Comparison of ENCODE assay signal across 12 cellular contexts in the genomic region with DNA sequence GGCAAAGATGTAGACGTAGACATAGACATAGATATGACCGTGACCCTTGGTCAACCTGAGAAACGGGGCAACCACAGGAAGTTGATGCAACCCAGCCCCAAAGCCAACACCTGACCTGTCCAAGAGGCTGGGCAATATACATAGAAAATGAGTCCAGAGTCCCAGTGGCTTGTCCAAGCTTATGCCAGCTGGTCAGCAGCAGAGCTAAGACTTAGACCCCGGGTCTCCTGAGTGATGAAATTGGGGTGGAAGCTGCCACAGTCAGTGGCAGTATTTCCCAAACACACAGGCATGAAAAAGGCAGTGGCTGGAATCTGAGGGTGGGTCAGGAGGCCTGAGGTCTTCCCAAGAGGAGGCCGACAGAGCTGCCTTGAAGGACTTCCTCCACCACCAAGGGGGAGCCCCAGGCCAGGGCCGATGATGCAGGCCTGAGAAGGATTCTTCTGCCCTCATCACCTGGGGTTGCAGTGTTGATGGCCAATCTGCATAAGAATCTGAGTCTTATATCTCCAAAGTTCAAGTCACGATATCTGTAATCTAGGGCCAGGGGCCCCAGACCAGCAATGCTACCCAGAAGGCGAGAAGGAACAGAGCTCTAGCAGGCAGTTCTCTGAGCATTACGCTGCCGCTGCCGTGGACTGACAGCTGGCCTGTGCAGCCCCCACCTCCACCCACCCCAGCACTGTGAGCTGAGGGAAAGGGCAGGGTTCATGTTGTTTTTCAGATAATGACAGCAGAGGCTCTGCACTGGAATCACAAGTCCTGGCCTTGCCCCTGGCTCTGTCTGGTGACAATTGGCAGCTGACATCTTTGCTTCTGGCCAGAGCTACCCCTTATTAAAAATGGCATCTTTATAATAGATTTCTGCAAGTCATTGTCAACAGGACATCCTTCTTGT.
DNase-seq lines count a peak whose midpoint lies in the region; ATAC-seq, FAIRE-seq and TF ChIP-seq lines count a peak whose summit lies in the region.
"Had no signal": no experiment of that assay in that cellular context is flagged by ENCODE, and none has a peak within 500 bp of the region (broad histone marks: within the 10 kb centered on the region; RNA-seq: fewer than 3 reads in every experiment).

No MANE protein-coding gene starts in this region.

- peaks cover 0 to 2% of the 10 kb centered on the region in 2 donors for H3K27me3 ChIP-seq in small intestine (ENCODE audit: control insufficient read depth in 2 of 2, insufficient read depth in 2 of 2, low read length in 2 of 2)
- H3K27me3 ChIP-seq: thyroid gland had no signal

- no peaks in the 10 kb centered on the region for H3K9me3 Mint-ChIP-seq in WTC11
- H3K9me3 Mint-ChIP-seq in activated T-helper 1 cell treated with anti-CD3 and anti-CD28 coated beads, Interleukin-12 subunit alpha, Interleukin-12 subunit beta, Interleukin-2, Interleukin-4 antibody, amounts not matched to agents 30 ng/mL and 10 ng/mL and 1 ng/mL, durations not matched to agents 14 hours and 24 hours and 36 hours: no peaks in the 10 kb centered on the region
- H3K9me3 Mint-ChIP-seq: H9 had no signal

- H3K4me3 Mint-ChIP-seq in WTC11: no peak overlapping the region
- no peak overlapping the region for H3K4me3 Mint-ChIP-seq in activated T-helper 1 cell treated with anti-CD3 and anti-CD28 coated beads, Interleukin-12 subunit alpha, Interleukin-12 subunit beta, Interleukin-2, Interleukin-4 antibody, amounts not matched to agents 30 ng/mL and 10 ng/mL and 1 ng/mL, durations not matched to agents 14 hours and 24 hours and 36 hours
- H3K4me3 Mint-ChIP-seq: H9 had no signal

- DNase-seq in HuH-7.5 (ENCODE audit: low spot score) (peak; percentile 58), WTC11 (ENCODE audit: low spot score) (no peak), small intestine (peak; percentile 52), foreskin fibroblast (no peak), left colon (no peak)
- no peak for DNase-seq in activated T-helper 1 cell treated with anti-CD3 and anti-CD28 coated beads, Interleukin-12 subunit alpha, Interleukin-12 subunit beta, Interleukin-2, Interleukin-4 antibody, amounts not matched to agents 30 ng/mL and 10 ng/mL and 1 ng/mL, durations not matched to agents 14 hours and 24 hours and 36 hours (ENCODE audit: low spot score)
- DNase-seq: activated T-cell treated with anti-CD3 and anti-CD28 coated beads, Interleukin-2, amount 50 U/mL, for 1 hour; H9; stimulated activated CD4-positive, alpha-beta T cell treated with anti-CD3 and anti-CD28 coated beads, Interleukin-4, amount 100 ng/mL, for 24 hours; thyroid gland had no signal

- FAIRE-seq in islet of Langerhans (lab: Jason Lieb, UNC) (peak; percentile 55), small intestine (lab: Jason Lieb, UNC) (no peak)

- no peaks in the 10 kb centered on the region for H3K9me3 ChIP-seq in small intestine (ENCODE audit: control insufficient read depth, low read depth)
- H3K9me3 ChIP-seq: thyroid gland had no signal

- H3K27ac Mint-ChIP-seq in WTC11: no peak overlapping the region
- H3K27ac Mint-ChIP-seq in activated T-helper 1 cell treated with anti-CD3 and anti-CD28 coated beads, Interleukin-12 subunit alpha, Interleukin-12 subunit beta, Interleukin-2, Interleukin-4 antibody, amounts not matched to agents 30 ng/mL and 10 ng/mL and 1 ng/mL, durations not matched to agents 14 hours and 24 hours and 36 hours: no peak overlapping the region

- peak overlapping the region; percentile 66 to 88 for H3K27ac ChIP-seq in small intestine (ENCODE audit: low read depth in 1 of 2, low read length in 1 of 2)
- H3K27ac ChIP-seq: thyroid gland had no signal

- H3K4me3 ChIP-seq in small intestine (ENCODE audit: low read depth in 1 of 2, low read length in 2 of 2) (no peak overlapping the region), foreskin fibroblast (ENCODE audit: low read depth in 1 of 2, low read length in 2 of 2) (no peak overlapping the region)
- H3K4me3 ChIP-seq: thyroid gland had no signal

- CTCF ChIA-PET in WTC11 (lab: Charles Lee): interaction anchor here (1.2 to 3.4 kb wide), 5 partner anchors 14 to 92 kb away, joined by 3 to 16 read pairs (median 6); no protein-coding TSS in a partner anchor

- H3K4me1 ChIP-seq in small intestine (ENCODE audit: control insufficient read depth in 2 of 2, insufficient read depth in 1 of 2, low read depth in 1 of 2, low read length in 1 of 2): peaks cover 0 to 3% of the 10 kb centered on the region in 2 donors
- H3K4me1 ChIP-seq: thyroid gland had no signal

- POLR2A ChIA-PET in WTC11 (lab: Charles Lee): no interaction called here

- no peak for TF ChIP-seq CTCF in WTC11 (IDR thresholded peaks at IDR 0.05)
- TF ChIP-seq CTCF in foreskin fibroblast (IDR thresholded peaks at IDR 0.05; ENCODE audit: low read depth, low read length): no peak

- ATAC-seq in WTC11 (peak; percentile 32; the same call in 1 of the 2 replicates), left colon (no peak), HG03520 (IDR thresholded peaks at IDR 0.05; ENCODE audit: unreplicated experiment) (no peak)

- intact Hi-C loops in left colon (cut with DNase I, micrococcal nuclease): no loop called here
- intact Hi-C loops in activated T-helper 1 cell treated with anti-CD3 and anti-CD28 coated beads, Interleukin-12 subunit alpha, Interleukin-12 subunit beta, Interleukin-2, Interleukin-4 antibody, amounts not matched to agents 30 ng/mL and 10 ng/mL and 1 ng/mL, durations not matched to agents 14 hours and 24 hours and 36 hours (cut with micrococcal nuclease): no loop called here

- H3K36me3 ChIP-seq in small intestine (ENCODE audit: control insufficient read depth in 2 of 2, insufficient read depth in 2 of 2, low read length in 2 of 2): no peaks in the 10 kb centered on the region
- H3K36me3 ChIP-seq: thyroid gland had no signal

- peaks cover 25% of the 10 kb centered on the region for H3K4me1 Mint-ChIP-seq in WTC11
- peaks cover 26% of the 10 kb centered on the region for H3K4me1 Mint-ChIP-seq in activated T-helper 1 cell treated with anti-CD3 and anti-CD28 coated beads, Interleukin-12 subunit alpha, Interleukin-12 subunit beta, Interleukin-2, Interleukin-4 antibody, amounts not matched to agents 30 ng/mL and 10 ng/mL and 1 ng/mL, durations not matched to agents 14 hours and 24 hours and 36 hours (ENCODE audit: low read depth)

- H3K27me3 Mint-ChIP-seq in WTC11 (ENCODE audit: low read depth): no peaks in the 10 kb centered on the region
- peaks cover 15% of the 10 kb centered on the region for H3K27me3 Mint-ChIP-seq in activated T-helper 1 cell treated with anti-CD3 and anti-CD28 coated beads, Interleukin-12 subunit alpha, Interleukin-12 subunit beta, Interleukin-2, Interleukin-4 antibody, amounts not matched to agents 30 ng/mL and 10 ng/mL and 1 ng/mL, durations not matched to agents 14 hours and 24 hours and 36 hours (ENCODE audit: insufficient read depth)

- no peaks in the 10 kb centered on the region for H3K36me3 Mint-ChIP-seq in WTC11
- H3K36me3 Mint-ChIP-seq in activated T-helper 1 cell treated with anti-CD3 and anti-CD28 coated beads, Interleukin-12 subunit alpha, Interleukin-12 subunit beta, Interleukin-2, Interleukin-4 antibody, amounts not matched to agents 30 ng/mL and 10 ng/mL and 1 ng/mL, durations not matched to agents 14 hours and 24 hours and 36 hours (ENCODE audit: low read depth): peaks cover 1% of the 10 kb centered on the region

- 27 to 61% (median 43%) methylated on average over 11 of the region's 11 CpGs for WGBS in small intestine, 3 donors

TF ChIP-seq in WTC11, 78 proteins besides CTCF, POLR2A, EP300 and RAD21:
- TF ChIP-seq ZBTB21 (CRISPR knock-in tag; IDR thresholded peaks at IDR 0.05; ENCODE audit: borderline replicate concordance) (no peak), GABPB1 (CRISPR knock-in tag; IDR thresholded peaks at IDR 0.05) (peak; percentile 90)

Comparison
In these comparisons a context has a peak if more than half of its experiments do, and no peak if none do; other contexts are left out.
1. DNase-seq: peak in HuH-7.5 (single experiment) and small intestine (single experiment); none in WTC11 (single experiment), foreskin fibroblast (0 of 2), left colon (0 of 2) and activated T-helper 1 cell treated with anti-CD3 and anti-CD28 coated beads, Interleukin-12 subunit alpha, Interleukin-12 subunit beta, Interleukin-2, Interleukin-4 antibody, amounts not matched to agents 30 ng/mL and 10 ng/mL and 1 ng/mL, durations not matched to agents 14 hours and 24 hours and 36 hours (single experiment).